Comparison of ENCODE assay signal across 24 cellular contexts in the genomic region with DNA sequence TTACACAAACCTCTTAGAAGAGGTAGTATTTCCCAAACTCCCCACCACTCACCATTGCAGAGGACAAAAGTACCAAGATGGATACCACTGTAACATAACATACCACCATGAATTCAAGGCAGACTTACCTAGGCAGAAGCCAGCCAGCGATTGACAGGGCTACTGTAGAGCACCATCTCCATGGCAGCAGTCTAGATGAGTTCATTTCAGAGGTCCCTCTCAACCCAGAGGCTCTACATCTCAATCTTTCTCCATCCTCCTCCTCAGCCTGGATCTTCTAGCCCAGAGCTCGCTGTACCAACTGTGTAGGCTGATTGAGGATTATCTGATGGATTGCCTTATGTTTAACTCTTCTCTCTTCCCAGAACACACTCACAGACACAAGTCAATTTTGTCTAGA. TPM values are rescaled to one million over a fixed set of nuclear protein-coding genes. Genes with fewer than 3 reads are reported as not detected.
A peak's percentile ranks its signal among the peaks of the same experiment; 100 is the strongest.
DNase-seq lines count a peak whose midpoint lies in the region; ATAC-seq, FAIRE-seq and TF ChIP-seq lines count a peak whose summit lies in the region.
"Had no signal": no experiment of that assay in that cellular context is flagged by ENCODE, and none has a peak within 500 bp of the region (broad histone marks: within the 10 kb centered on the region; RNA-seq: fewer than 3 reads in every experiment).

No MANE protein-coding gene starts in this region.

- H3K4me2 ChIP-seq in A549: peak overlapping the region; percentile 40
- H3K4me2 ChIP-seq: smooth muscle cell had no signal

- H3K27ac ChIP-seq in A549: peak overlapping the region in 1 of 2 experiments; percentile 20; a peak in 1 of 6 replicates
- peak overlapping the region; percentile 79 to 80 for H3K27ac ChIP-seq in breast epithelium
- peak overlapping the region; percentile 53 to 83 (median 61) for H3K27ac ChIP-seq in sigmoid colon
- H3K27ac ChIP-seq: SJSA1 had no signal

- no peaks in the 10 kb centered on the region for H3K4me1 Mint-ChIP-seq in activated naive CD4-positive, alpha-beta T cell treated with anti-CD3 and anti-CD28 coated beads, Interleukin-2, amount 10 ng/mL, durations not matched to agents 7 days and 5 days
- H3K4me1 Mint-ChIP-seq: activated naive CD4-positive, alpha-beta T cell treated with anti-CD3 and anti-CD28 coated beads, Interleukin-2, amount 50 U/mL, for 24 hours; CD4-positive, CD25-positive, alpha-beta regulatory T cell; WTC11 had no signal

- H3K4me3 ChIP-seq in A549 (no peak overlapping the region), breast epithelium (no peak overlapping the region), sigmoid colon (no peak overlapping the region)
- H3K4me3 ChIP-seq: GM12878, mucosa of descending colon, SJSA1, smooth muscle cell had no signal

- 64% methylated on average over 2 of the region's 2 CpGs for WGBS in A549 (ENCODE audit: missing lambda C conversion rate)
- 85 to 93% methylated on average over 2 of the region's 2 CpGs for WGBS in sigmoid colon, 2 donors

- POLR2A ChIA-PET in A549 (lab: Yijun Ruan, JAX): interaction anchor here (1.2 kb wide), 1 partner anchor 31 kb away, joined by 3 read pairs; no protein-coding TSS in a partner anchor

- ATAC-seq in A549 (peak in 1 of 2 experiments; percentile 43; a peak in 3 of 6 replicates), left lobe of liver (peak; percentile 15), GM21825 (IDR thresholded peaks at IDR 0.05; ENCODE audit: unreplicated experiment) (no peak)
- ATAC-seq: activated CD8-positive, alpha-beta T cell treated with anti-CD3 and anti-CD28 coated beads for 36 hours; GM12878; WTC11 had no signal

- H3K27ac Mint-ChIP-seq in activated naive CD4-positive, alpha-beta T cell treated with anti-CD3 and anti-CD28 coated beads, Interleukin-2, amount 10 ng/mL, durations not matched to agents 7 days and 5 days: no peak overlapping the region
- H3K27ac Mint-ChIP-seq: activated CD8-positive, alpha-beta T cell treated with anti-CD3 and anti-CD28 coated beads for 36 hours; activated naive CD4-positive, alpha-beta T cell treated with anti-CD3 and anti-CD28 coated beads, Interleukin-2, amount 50 U/mL, for 24 hours; CD4-positive, CD25-positive, alpha-beta regulatory T cell had no signal

- H3K9me3 Mint-ChIP-seq in activated naive CD4-positive, alpha-beta T cell treated with anti-CD3 and anti-CD28 coated beads, Interleukin-2, amount 10 ng/mL, durations not matched to agents 7 days and 5 days: no peaks in the 10 kb centered on the region
- H3K9me3 Mint-ChIP-seq: activated CD8-positive, alpha-beta T cell treated with anti-CD3 and anti-CD28 coated beads for 36 hours; activated naive CD4-positive, alpha-beta T cell treated with anti-CD3 and anti-CD28 coated beads, Interleukin-2, amount 50 U/mL, for 24 hours; CD4-positive, CD25-positive, alpha-beta regulatory T cell; WTC11 had no signal

- TF ChIP-seq RAD21 in A549 (conservative IDR thresholded peaks at IDR 0.05 in 1 of 2, IDR thresholded peaks at IDR 0.05 in 1 of 2): no peak

- intact Hi-C loops in breast epithelium (cut with DNase I; ENCODE audit: low total_unique reads): no loop called here
- intact Hi-C loops in sigmoid colon (cut with DNase I): no loop called here

- TF ChIP-seq POLR2A in A549 (IDR thresholded peaks at IDR 0.05; ENCODE audit: low read length) (no peak), breast epithelium (IDR thresholded peaks at IDR 0.05) (no peak), sigmoid colon (IDR thresholded peaks at IDR 0.05) (no peak)

- H3K27me3 Mint-ChIP-seq in activated naive CD4-positive, alpha-beta T cell treated with anti-CD3 and anti-CD28 coated beads, Interleukin-2, amount 10 ng/mL, durations not matched to agents 7 days and 5 days: peaks cover 10% of the 10 kb centered on the region
- H3K27me3 Mint-ChIP-seq: activated CD8-positive, alpha-beta T cell treated with anti-CD3 and anti-CD28 coated beads for 36 hours; activated naive CD4-positive, alpha-beta T cell treated with anti-CD3 and anti-CD28 coated beads, Interleukin-2, amount 50 U/mL, for 24 hours had no signal

- DNase-seq in A549 (ENCODE audit: low read depth in 1 of 2, low spot score in 1 of 2) (no peak), breast epithelium (ENCODE audit: low spot score in 2 of 2) (no peak), left lobe of liver (ENCODE audit: low spot score) (no peak), sigmoid colon (no peak), NAMALWA (ENCODE audit: low spot score) (no peak)
- no peak for DNase-seq in activated naive CD4-positive, alpha-beta T cell treated with anti-CD3 and anti-CD28 coated beads, Interleukin-2, amount 10 ng/mL, durations not matched to agents 7 days and 5 days
- DNase-seq in stimulated activated CD4-positive, alpha-beta T cell treated with anti-CD3 and anti-CD28 coated beads, Interleukin-2, amount 100 ng/mL, for 48 hours: no peak
- DNase-seq: ACHN; activated CD8-positive, alpha-beta T cell treated with anti-CD3 and anti-CD28 coated beads for 36 hours; activated T-cell treated with anti-CD3 and anti-CD28 coated beads, Interleukin-2, amount 50 U/mL, for 48 hours; CD4-positive, CD25-positive, alpha-beta regulatory T cell; GDM1; HCEC 1CT; occipital lobe; stimulated activated CD8-positive, alpha-beta memory T cell treated with anti-CD3 and anti-CD28 coated beads, Interleukin-4, amount 100 ng/mL, for 48 hours; T-helper 2 cell had no signal

- H3K36me3 ChIP-seq in breast epithelium: no peaks in the 10 kb centered on the region
- H3K36me3 ChIP-seq in sigmoid colon: peaks cover 0 to 25% (median 0%) of the 10 kb centered on the region in 4 donors

- H3K27me3 ChIP-seq in breast epithelium: no peaks in the 10 kb centered on the region
- no peaks in the 10 kb centered on the region for H3K27me3 ChIP-seq in sigmoid colon
- H3K27me3 ChIP-seq: SJSA1 had no signal

- peaks cover 21% of the 10 kb centered on the region for H3K4me1 ChIP-seq in A549
- peaks cover 6 to 13% of the 10 kb centered on the region in 2 donors for H3K4me1 ChIP-seq in breast epithelium
- H3K4me1 ChIP-seq in sigmoid colon: peaks cover 0 to 22% (median 16%) of the 10 kb centered on the region in 4 donors
- H3K4me1 ChIP-seq: SJSA1 had no signal

- CTCF ChIA-PET in A549 (lab: Yijun Ruan, JAX): interaction anchor here (0.8 to 1.1 kb wide), 2 partner anchors 34 to 35 kb away, joined by 3 to 4 read pairs; no protein-coding TSS in a partner anchor
- CTCF ChIA-PET in activated naive CD4-positive, alpha-beta T cell treated with anti-CD3 and anti-CD28 coated beads, Interleukin-2, amount 10 ng/mL, durations not matched to agents 7 days and 5 days (lab: Charles Lee): interaction anchor here (1.3 kb wide), 1 partner anchor 10 kb away, joined by 3 read pairs; no protein-coding TSS in a partner anchor

- H3K4me3 Mint-ChIP-seq in activated naive CD4-positive, alpha-beta T cell treated with anti-CD3 and anti-CD28 coated beads, Interleukin-2, amount 10 ng/mL, durations not matched to agents 7 days and 5 days: no peak overlapping the region
- H3K4me3 Mint-ChIP-seq: activated CD8-positive, alpha-beta T cell treated with anti-CD3 and anti-CD28 coated beads for 36 hours; activated naive CD4-positive, alpha-beta T cell treated with anti-CD3 and anti-CD28 coated beads, Interleukin-2, amount 50 U/mL, for 24 hours; CD4-positive, CD25-positive, alpha-beta regulatory T cell; WTC11 had no signal

- H3K9me3 ChIP-seq in A549: no peaks in the 10 kb centered on the region
- H3K9me3 ChIP-seq in breast epithelium: no peaks in the 10 kb centered on the region
- H3K9me3 ChIP-seq in sigmoid colon: no peaks in the 10 kb centered on the region
- H3K9me3 ChIP-seq: mucosa of descending colon, SJSA1 had no signal

- no peak for FAIRE-seq in A549 (lab: Jason Lieb, UNC)
- FAIRE-seq: GM12878, keratinocyte had no signal

- TF ChIP-seq CTCF in A549 (IDR thresholded peaks at IDR 0.05): no peak
- no peak for TF ChIP-seq CTCF in breast epithelium (IDR thresholded peaks at IDR 0.05)
- no peak for TF ChIP-seq CTCF in sigmoid colon (IDR thresholded peaks at IDR 0.05)

- no peaks in the 10 kb centered on the region for H3K36me3 Mint-ChIP-seq in activated naive CD4-positive, alpha-beta T cell treated with anti-CD3 and anti-CD28 coated beads, Interleukin-2, amount 10 ng/mL, durations not matched to agents 7 days and 5 days
- H3K36me3 Mint-ChIP-seq: WTC11 had no signal

- TF ChIP-seq EP300 in A549 (IDR thresholded peaks at IDR 0.05): no peak
- no peak for TF ChIP-seq EP300 in sigmoid colon (IDR thresholded peaks at IDR 0.05)

RNA-seq across cellular contexts. Expression of a gene that starts 2.0 kb away (rescaled TPM):
- polyA plus RNA-seq in A549 (2011; rRNA removed): 0.56 and 0.74 TPM in 2 replicates
- polyA plus RNA-seq in A549 (2012; cell fraction: cytosol; rRNA removed): 0.15 and 0.26 TPM in 2 replicates
- polyA plus RNA-seq in A549 (2012; cell fraction: nucleus; rRNA removed): 0.56 and 0.61 TPM in 2 replicates
- 0.13 to 0.28 TPM (median 0.27 TPM) in 3 replicates for polyA plus RNA-seq in A549 (2017; fragmentation: RNase III; extraction: RNeasy Plus Mini Kit Qiagen cat#74134 plus additional on column Dnase treatment)
- 0.08 and 0.24 TPM in 2 replicates for polyA minus RNA-seq in A549 (2011; rRNA and poly(A)+ RNA removed)
- total RNA-seq in breast epithelium: 1,000 to 10,000 TPM in 1 of 3 donors, 100 to 1,000 TPM in 2; 114 to 2,292 (median 132) TPM
- total RNA-seq in left lobe of liver: 38.1 TPM
- 10 to 100 TPM in 1 of 4 donors, 1 to 10 TPM in 2, under 1 TPM in 1; 0.95 to 49.6 (median 1.6) TPM for total RNA-seq in sigmoid colon
- polyA plus RNA-seq in sigmoid colon: 10 to 100 TPM in 1 of 3 donors, 1 to 10 TPM in 2; 1.2 to 16.9 (median 4.8) TPM
- total RNA-seq: CD4-positive, CD25-positive, alpha-beta regulatory T cell; SJSA1 had no signal
- polyA plus RNA-seq: CD4-positive, CD25-positive, alpha-beta regulatory T cell had no signal

RNA-seq across cellular contexts. Expression of a gene that starts 9.4 kb away (rescaled TPM):
- 8.1 and 11.3 TPM in 2 replicates for polyA plus RNA-seq in A549 (2011; rRNA removed)
- polyA plus RNA-seq in A549 (2012; cell fraction: cytosol; rRNA removed): 3.2 TPM in 2 replicates
- polyA plus RNA-seq in A549 (2012; cell fraction: nucleus; rRNA removed): 1.7 and 2.0 TPM in 2 replicates
- polyA plus RNA-seq in A549 (2017; fragmentation: RNase III; extraction: RNeasy Plus Mini Kit Qiagen cat#74134 plus additional on column Dnase treatment): 5.2 to 6.3 TPM (median 6.0 TPM) in 3 replicates
- 6.7 and 10.0 TPM in 2 replicates for polyA minus RNA-seq in A549 (2011; rRNA and poly(A)+ RNA removed)
- total RNA-seq in breast epithelium: 10 to 100 TPM; 42.3 to 64.2 (median 46.1) TPM
- total RNA-seq in left lobe of liver: 25.8 TPM
- 10 to 100 TPM; 11.1 to 16.5 (median 13.3) TPM for total RNA-seq in sigmoid colon
- 10 to 100 TPM; 12.4 to 18.6 (median 18.3) TPM for polyA plus RNA-seq in sigmoid colon

RNA-seq across cellular contexts. Expression of a gene that starts 9.5 kb away (rescaled TPM):
- polyA plus RNA-seq in A549 (2011; rRNA removed) (0.26 and 0.38 TPM in 2 replicates), A549 (2017; fragmentation: RNase III; extraction: RNeasy Plus Mini Kit Qiagen cat#74134 plus additional on column Dnase treatment) (0.10 to 0.16 TPM (median 0.12 TPM) in 3 replicates), sigmoid colon (under 1 TPM in 1 of 3 donors, not detected in 2; 0.04 TPM)
- 0.09 and 0.12 TPM in 2 replicates for polyA plus RNA-seq in A549 (2012; cell fraction: cytosol; rRNA removed)
- polyA plus RNA-seq in A549 (2012; cell fraction: nucleus; rRNA removed): 0.06 and 0.07 TPM in 2 replicates
- 0.19 and 0.29 TPM in 2 replicates for polyA minus RNA-seq in A549 (2011; rRNA and poly(A)+ RNA removed)
- total RNA-seq in breast epithelium (1 to 10 TPM in 1 of 3 donors, under 1 TPM in 2; 0.80 to 1.0 (median 0.98) TPM), left lobe of liver (not detected), sigmoid colon (1 to 10 TPM in 1 of 4 donors, not detected in 3; 1.1 TPM)
- total RNA-seq: activated CD8-positive, alpha-beta T cell treated with anti-CD3 and anti-CD28 coated beads for 36 hours; CD4-positive, CD25-positive, alpha-beta regulatory T cell; GM12878; smooth muscle cell; WTC11 had no signal
- polyA plus RNA-seq: CD4-positive, CD25-positive, alpha-beta regulatory T cell; GM12878 had no signal

RNA-seq across cellular contexts. Expression of a gene that starts 25.9 kb away (rescaled TPM):
- polyA plus RNA-seq in A549 (2011; rRNA removed): 2.1 and 2.2 TPM in 2 replicates
- 4.9 and 5.9 TPM in 2 replicates for polyA plus RNA-seq in A549 (2012; cell fraction: cytosol; rRNA removed)
- polyA plus RNA-seq in A549 (2012; cell fraction: nucleus; rRNA removed): 14.3 and 15.9 TPM in 2 replicates
- 3.3 to 4.1 TPM (median 3.9 TPM) in 3 replicates for polyA plus RNA-seq in A549 (2017; fragmentation: RNase III; extraction: RNeasy Plus Mini Kit Qiagen cat#74134 plus additional on column Dnase treatment)
- 1.4 and 1.6 TPM in 2 replicates for polyA minus RNA-seq in A549 (2011; rRNA and poly(A)+ RNA removed)
- total RNA-seq in breast epithelium: 10 to 100 TPM; 10.1 to 14.4 (median 10.5) TPM
- 1.1 TPM for total RNA-seq in left lobe of liver
- total RNA-seq in sigmoid colon: 10 to 100 TPM in 1 of 4 donors, 1 to 10 TPM in 3; 5.4 to 15.2 (median 7.1) TPM
- 1 to 10 TPM in 1 of 3 donors, under 1 TPM in 2; 0.46 to 1.9 (median 0.60) TPM for polyA plus RNA-seq in sigmoid colon
- polyA plus RNA-seq: CD4-positive, CD25-positive, alpha-beta regulatory T cell had no signal
